In the genomic region with DNA sequence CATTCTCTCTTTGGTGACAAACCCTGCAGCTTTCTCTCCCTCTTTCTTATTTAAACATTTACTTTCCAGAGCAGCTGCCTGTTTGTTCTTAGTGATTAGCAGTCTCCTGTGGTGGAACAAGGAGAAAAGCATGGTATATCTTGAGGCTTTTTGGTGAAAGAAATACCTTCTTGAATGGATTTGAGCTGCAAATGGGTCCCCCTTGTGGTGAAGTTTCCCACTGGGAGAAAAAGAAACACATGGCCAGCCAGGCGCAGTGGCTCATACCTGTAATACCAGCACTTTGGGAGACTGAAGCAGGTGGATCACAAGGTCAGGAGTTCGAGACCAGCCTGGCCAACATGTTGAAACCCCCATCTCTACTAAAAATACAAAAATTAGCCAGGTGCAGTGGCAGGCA, we compare ENCODE assay signal across 9 cellular contexts. TPM values are rescaled to one million over a fixed set of nuclear protein-coding genes. Genes with fewer than 3 reads are reported as not detected.
DNase-seq lines count a peak whose midpoint lies in the region; ATAC-seq, FAIRE-seq and TF ChIP-seq lines count a peak whose summit lies in the region.
"Had no signal": no experiment of that assay in that cellular context is flagged by ENCODE, and none has a peak within 500 bp of the region (broad histone marks: within the 10 kb centered on the region; RNA-seq: fewer than 3 reads in every experiment).

No MANE protein-coding gene starts in this region.

- H3K36me3 ChIP-seq in SK-N-MC (ENCODE audit: insufficient read depth, low read length), result no peaks in the 10 kb centered on the region

- H3K27me3 ChIP-seq in AG04450 (ENCODE audit: control insufficient read depth, insufficient read depth, low read length) (peaks cover 3% of the 10 kb centered on the region), foreskin keratinocyte (no peaks in the 10 kb centered on the region)

- H3K9ac ChIP-seq in SK-N-MC (ENCODE audit: insufficient read length), result peak overlapping the region; percentile 21

- H3K4me1 ChIP-seq in foreskin keratinocyte, result no peaks in the 10 kb centered on the region

- peak; percentile 44 for ATAC-seq in foreskin keratinocyte
- no peak for ATAC-seq in GM18873 (IDR thresholded peaks at IDR 0.05; ENCODE audit: low FRiP score, unreplicated experiment)

- no peak for TF ChIP-seq POLR2A in GM12892 (IDR thresholded peaks at IDR 0.05; ENCODE audit: low read depth, low read length)

- H3K4me3 ChIP-seq in AG04450 (ENCODE audit: low read depth, low read length) (no peak overlapping the region), SK-N-MC (no peak overlapping the region)

- POLR2A ChIA-PET in AG04450 (lab: Yijun Ruan, JAX), result no interaction called here

- FAIRE-seq in GM12892 (lab: Jason Lieb, UNC), result no peak

- peak; percentile 4 for DNase-seq in AG04450 (ENCODE audit: low read depth, low spot score)
- DNase-seq in GM20000 (ENCODE audit: low spot score), result no peak
- peak; percentile 59 for DNase-seq in SK-N-MC (ENCODE audit: low read depth, low spot score)
- DNase-seq in foreskin keratinocyte, result peak in 1 of 2 donors; percentile 30
- no peak for DNase-seq in GM12892 (ENCODE audit: insufficient read length)
- DNase-seq in stimulated activated CD4-positive, alpha-beta T cell treated with anti-CD3 and anti-CD28 coated beads, Interleukin-4, amount 100 ng/mL, for 4 hours, result no peak
- DNase-seq in activated CD4-positive, alpha-beta T cell treated with anti-CD3 and anti-CD28 coated beads for 4 hours, result no peak
- DNase-seq: NCI-H187 treated with DMSO at 0.1 percent for 48 hours had no signal

- H3K27ac ChIP-seq in AG04450 (ENCODE audit: low read depth, low read length), result no peak overlapping the region
- no peak overlapping the region for H3K27ac ChIP-seq in SK-N-MC
- no peak overlapping the region for H3K27ac ChIP-seq in foreskin keratinocyte

- H3K9me3 ChIP-seq in AG04450 (ENCODE audit: control insufficient read depth, insufficient read depth, low read length) (no peaks in the 10 kb centered on the region), SK-N-MC (ENCODE audit: low read depth, low read length) (no peaks in the 10 kb centered on the region)

- CTCF ChIA-PET in AG04450 (lab: Charles Lee), result interaction anchor here (0.7 to 2.6 kb wide), 14 partner anchors 9 to 129 kb away, joined by 3 to 22 read pairs (median 4); no protein-coding TSS in a partner anchor

- TF ChIP-seq CTCF in AG04450 (IDR thresholded peaks at IDR 0.05; ENCODE audit: low read depth, low read length), result peak; percentile 58
- TF ChIP-seq CTCF in GM20000 (IDR thresholded peaks at IDR 0.05; ENCODE audit: extremely low read depth, missing control alignments), result peak; percentile 1
- peak; percentile 59 for TF ChIP-seq CTCF in foreskin keratinocyte (conservative IDR thresholded peaks at IDR 0.05)

RNA-seq across cellular contexts. Expression of gene ACP3, which starts 48.3 kb away (rescaled TPM):
- polyA plus RNA-seq in AG04450 (2011; rRNA removed), result 0.71 and 1.9 TPM in 2 replicates
- polyA minus RNA-seq in AG04450 (2011; rRNA and poly(A)+ RNA removed), result 0.64 and 0.65 TPM in 2 replicates
- 0.21 and 0.78 TPM in 2 replicates for total RNA-seq in foreskin keratinocyte
- 0.12 and 0.21 TPM in 2 replicates for polyA plus RNA-seq in foreskin keratinocyte
- polyA plus RNA-seq in GM12892 (2012; ENCODE audit: missing spikeins), result not detected

Comparison
In these comparisons a context has a peak if more than half of its experiments do, and no peak if none do; other contexts are left out.
1. DNase-seq: peak in AG04450 (single experiment) and SK-N-MC (single experiment); none in GM20000 (single experiment), GM12892 (single experiment), stimulated activated CD4-positive, alpha-beta T cell treated with anti-CD3 and anti-CD28 coated beads, Interleukin-4, amount 100 ng/mL, for 4 hours (0 of 2) and activated CD4-positive, alpha-beta T cell treated with anti-CD3 and anti-CD28 coated beads for 4 hours (0 of 2).
2. CTCF ChIP-seq: peak in every context shown above with its lines; median percentile 59 in foreskin keratinocyte; 58 in AG04450; 1 in GM20000.